In genomic region chr9:11708899-11709298, GRCh38 we compare ENCODE assay signal across 6 cellular contexts.
"Had no signal": no experiment of that assay in that cellular context is flagged by ENCODE, and none has a peak within 500 bp of the region (broad histone marks: within the 10 kb centered on the region; RNA-seq: fewer than 3 reads in every experiment).

No MANE protein-coding gene starts in this region.

- H3K27me3 Mint-ChIP-seq: IgD-negative memory B cell had no signal

- DNase-seq: IMR-90, KBM-7 had no signal

- H3K4me1 Mint-ChIP-seq: IgD-negative memory B cell had no signal

- ATAC-seq: HepG2, K562 had no signal

- H3K36me3 Mint-ChIP-seq: IgD-negative memory B cell had no signal

- H3K27ac Mint-ChIP-seq: IgD-negative memory B cell had no signal

- H3K4me3 ChIP-seq: K562 had no signal

- H3K4me3 Mint-ChIP-seq: IgD-negative memory B cell had no signal

- H3K27ac ChIP-seq: HL-60 had no signal
